In genomic region chr11:70140859-70141489, GRCh38 we compare ENCODE assay signal across 17 cellular contexts.
A peak's percentile ranks its signal among the peaks of the same experiment; 100 is the strongest.
DNase-seq lines count a peak whose midpoint lies in the region; ATAC-seq, FAIRE-seq and TF ChIP-seq lines count a peak whose summit lies in the region.
"Had no signal": no experiment of that assay in that cellular context is flagged by ENCODE, and none has a peak within 500 bp of the region (broad histone marks: within the 10 kb centered on the region; RNA-seq: fewer than 3 reads in every experiment).

No MANE protein-coding gene starts in this region.

- H3K36me3 Mint-ChIP-seq in astrocyte (ENCODE audit: low read depth, unreplicated experiment) (no peaks in the 10 kb centered on the region), mesothelial cell of epicardium (no peaks in the 10 kb centered on the region)
- H3K36me3 Mint-ChIP-seq in stimulated activated naive B cell treated with anti-CD40 and anti-IgM and Interleukin-4, amounts not matched to agents 10 μg/mL and 1 μg/mL and 100 μg/mL, for 72 hours: no peaks in the 10 kb centered on the region
- no peaks in the 10 kb centered on the region for H3K36me3 Mint-ChIP-seq in activated CD8-positive, alpha-beta T cell treated with anti-CD3 and anti-CD28 coated beads, Interleukin-2, amount 10 ng/mL, durations not matched to agents 7 days and 5 days (ENCODE audit: low read depth)

- H3K4me3 ChIP-seq in HEK293 (ENCODE audit: low read depth, low read length) (no peak overlapping the region), astrocyte (ENCODE audit: insufficient read depth, low read depth, low read length) (peak overlapping the region; percentile 36), testis (peak overlapping the region in 1 of 2 donors; percentile 2)
- H3K4me3 ChIP-seq: adrenal gland, ovary, thyroid gland had no signal

- peak overlapping the region; percentile 67 for H2AFZ ChIP-seq in astrocyte (ENCODE audit: low read depth, low read length)

- H3K4me3 Mint-ChIP-seq in astrocyte (ENCODE audit: unreplicated experiment) (no peak overlapping the region), mesothelial cell of epicardium (peak overlapping the region; percentile 52)
- H3K4me3 Mint-ChIP-seq in stimulated activated naive B cell treated with anti-CD40 and anti-IgM and Interleukin-4, amounts not matched to agents 10 μg/mL and 1 μg/mL and 100 μg/mL, for 72 hours: no peak overlapping the region
- H3K4me3 Mint-ChIP-seq in activated CD8-positive, alpha-beta T cell treated with anti-CD3 and anti-CD28 coated beads, Interleukin-2, amount 10 ng/mL, durations not matched to agents 7 days and 5 days: no peak overlapping the region

- H3K9me3 Mint-ChIP-seq in astrocyte (ENCODE audit: unreplicated experiment): no peaks in the 10 kb centered on the region
- no peaks in the 10 kb centered on the region for H3K9me3 Mint-ChIP-seq in mesothelial cell of epicardium
- no peaks in the 10 kb centered on the region for H3K9me3 Mint-ChIP-seq in stimulated activated naive B cell treated with anti-CD40 and anti-IgM and Interleukin-4, amounts not matched to agents 10 μg/mL and 1 μg/mL and 100 μg/mL, for 72 hours
- no peaks in the 10 kb centered on the region for H3K9me3 Mint-ChIP-seq in activated CD8-positive, alpha-beta T cell treated with anti-CD3 and anti-CD28 coated beads, Interleukin-2, amount 10 ng/mL, durations not matched to agents 7 days and 5 days (ENCODE audit: insufficient read depth)

- H3K79me2 ChIP-seq in astrocyte (ENCODE audit: insufficient read depth, low read length): no peaks in the 10 kb centered on the region

- peak overlapping the region; percentile 80 for H3K4me2 ChIP-seq in astrocyte (ENCODE audit: low read length)

- TF ChIP-seq POLR2A in testis (IDR thresholded peaks at IDR 0.05): no peak

- peaks cover 9% of the 10 kb centered on the region for H3K27me3 ChIP-seq in astrocyte (ENCODE audit: insufficient read depth, low read length)
- H3K27me3 ChIP-seq in testis: no peaks in the 10 kb centered on the region
- H3K27me3 ChIP-seq: ovary, thyroid gland had no signal

- H3K4me1 ChIP-seq in HEK293 (ENCODE audit: control insufficient read depth, insufficient read depth, low read length) (no peaks in the 10 kb centered on the region), astrocyte (ENCODE audit: insufficient read depth, low read length) (peaks cover 16% of the 10 kb centered on the region), testis (peaks cover under 1% of the 10 kb centered on the region)
- H3K4me1 ChIP-seq: adrenal gland, thyroid gland had no signal

- CTCF ChIA-PET in HEK293 (lab: Yijun Ruan, JAX): interaction anchor here (0.5 to 1.1 kb wide), 3 partner anchors 32 to 191 kb away, joined by 3 to 4 read pairs (median 4); no protein-coding TSS in a partner anchor
- CTCF ChIA-PET in HEK293T (lab: Yijun Ruan, JAX): no interaction called here
- CTCF ChIA-PET in activated CD8-positive, alpha-beta T cell treated with anti-CD3 and anti-CD28 coated beads, Interleukin-2, amount 10 ng/mL, durations not matched to agents 7 days and 5 days (lab: Charles Lee): no interaction called here

- POLR2A ChIA-PET in HEK293 (lab: Yijun Ruan, JAX): no interaction called here
- POLR2A ChIA-PET in HEK293T (lab: Yijun Ruan, JAX): no interaction called here
- POLR2A ChIA-PET in activated CD8-positive, alpha-beta T cell treated with anti-CD3 and anti-CD28 coated beads, Interleukin-2, amount 10 ng/mL, durations not matched to agents 7 days and 5 days (lab: Charles Lee): no interaction called here

- H4K20me1 ChIP-seq in astrocyte (ENCODE audit: insufficient read depth, low read length): no peaks in the 10 kb centered on the region

- peak overlapping the region; percentile 59 for H3K9ac ChIP-seq in astrocyte (ENCODE audit: low read length)

- no peak for ATAC-seq in stimulated activated naive B cell treated with anti-CD40 and anti-IgM and Interleukin-4, amounts not matched to agents 10 μg/mL and 1 μg/mL and 100 μg/mL, for 72 hours (replicated peaks)
- no peak for ATAC-seq in activated CD8-positive, alpha-beta T cell treated with anti-CD3 and anti-CD28 coated beads, Interleukin-2, amount 10 ng/mL, durations not matched to agents 7 days and 5 days

- FAIRE-seq in astrocyte (lab: Jason Lieb, UNC): no peak
- FAIRE-seq: GM18507, H54, small intestine had no signal

- WGBS in testis, 2 donors: 46 to 47% methylated on average over 13 to 22 of the region's 22 CpGs

- peaks cover 10% of the 10 kb centered on the region for H3K4me1 Mint-ChIP-seq in astrocyte (ENCODE audit: low read depth, unreplicated experiment)
- peaks cover 17% of the 10 kb centered on the region for H3K4me1 Mint-ChIP-seq in mesothelial cell of epicardium
- H3K4me1 Mint-ChIP-seq in stimulated activated naive B cell treated with anti-CD40 and anti-IgM and Interleukin-4, amounts not matched to agents 10 μg/mL and 1 μg/mL and 100 μg/mL, for 72 hours: peaks cover 0 to 6% of the 10 kb centered on the region in 2 donors
- no peaks in the 10 kb centered on the region for H3K4me1 Mint-ChIP-seq in activated CD8-positive, alpha-beta T cell treated with anti-CD3 and anti-CD28 coated beads, Interleukin-2, amount 10 ng/mL, durations not matched to agents 7 days and 5 days (ENCODE audit: low read depth)

- H3K36me3 ChIP-seq in HEK293 (ENCODE audit: control insufficient read depth in 2 of 2, insufficient read depth in 1 of 2, low read length in 2 of 2): no peaks in the 10 kb centered on the region
- no peaks in the 10 kb centered on the region for H3K36me3 ChIP-seq in astrocyte (ENCODE audit: insufficient read depth, low read length)
- H3K36me3 ChIP-seq in testis (ENCODE audit: low read depth, missing control alignments): no peaks in the 10 kb centered on the region
- H3K36me3 ChIP-seq: adrenal gland, ovary, thyroid gland had no signal

- intact Hi-C loops in testis (cut with DNase I; ENCODE audit: low total_unique reads): no loop called here

- DNase-seq in astrocyte (ENCODE audit: low read depth) (no peak), mesothelial cell of epicardium (ENCODE audit: low spot score in 2 of 2, unreplicated experiment in 2 of 2) (no peak), HEK293T (ENCODE audit: extremely low spot score) (no peak), testis (no peak)
- DNase-seq in stimulated activated naive B cell treated with anti-CD40 and anti-IgM and Interleukin-4, amounts not matched to agents 10 μg/mL and 1 μg/mL and 100 μg/mL, for 72 hours: no peak
- no peak for DNase-seq in activated CD8-positive, alpha-beta T cell treated with anti-CD3 and anti-CD28 coated beads, Interleukin-2, amount 10 ng/mL, durations not matched to agents 7 days and 5 days
- DNase-seq: activated CD4-positive, CD25-positive, alpha-beta regulatory T cell treated with anti-CD3 and anti-CD28 coated beads, Interleukin-2, amount 50 U/mL, for 72 hours; activated effector memory CD4-positive, alpha-beta T cell treated with Interleukin-2 at 50 U/mL for 16 hours; adrenal gland; effector CD4-positive, alpha-beta T cell; hippocampal formation; small intestine; thyroid gland had no signal

- H3K27ac ChIP-seq in HEK293 (ENCODE audit: extremely low read depth, low read depth, low read length): no peak overlapping the region
- H3K27ac ChIP-seq in astrocyte (ENCODE audit: low read depth, low read length): no peak overlapping the region
- H3K27ac ChIP-seq in testis: no peak overlapping the region
- H3K27ac ChIP-seq: adrenal gland, ovary, thyroid gland had no signal

- H3K27me3 Mint-ChIP-seq in astrocyte (ENCODE audit: low read depth, unreplicated experiment) (peaks cover 21% of the 10 kb centered on the region), mesothelial cell of epicardium (ENCODE audit: low read depth) (peaks cover 37% of the 10 kb centered on the region)
- H3K27me3 Mint-ChIP-seq in stimulated activated naive B cell treated with anti-CD40 and anti-IgM and Interleukin-4, amounts not matched to agents 10 μg/mL and 1 μg/mL and 100 μg/mL, for 72 hours: peaks cover 43 to 70% of the 10 kb centered on the region in 2 donors
- peaks cover 28% of the 10 kb centered on the region for H3K27me3 Mint-ChIP-seq in activated CD8-positive, alpha-beta T cell treated with anti-CD3 and anti-CD28 coated beads, Interleukin-2, amount 10 ng/mL, durations not matched to agents 7 days and 5 days (ENCODE audit: low read depth)

- no peak overlapping the region for H3K27ac Mint-ChIP-seq in astrocyte (ENCODE audit: unreplicated experiment)
- no peak overlapping the region for H3K27ac Mint-ChIP-seq in mesothelial cell of epicardium
- H3K27ac Mint-ChIP-seq in stimulated activated naive B cell treated with anti-CD40 and anti-IgM and Interleukin-4, amounts not matched to agents 10 μg/mL and 1 μg/mL and 100 μg/mL, for 72 hours: peak overlapping the region; percentile 51
- no peak overlapping the region for H3K27ac Mint-ChIP-seq in activated CD8-positive, alpha-beta T cell treated with anti-CD3 and anti-CD28 coated beads, Interleukin-2, amount 10 ng/mL, durations not matched to agents 7 days and 5 days

- TF ChIP-seq CTCF in HEK293 (tag by site-specific recombination; IDR thresholded peaks at IDR 0.05): no peak
- TF ChIP-seq CTCF in astrocyte (IDR thresholded peaks at IDR 0.05; ENCODE audit: insufficient read depth, low read depth, low read length): no peak
- no peak for TF ChIP-seq CTCF in mesothelial cell of epicardium (IDR thresholded peaks at IDR 0.05; ENCODE audit: unreplicated experiment)
- no peak for TF ChIP-seq CTCF in testis (IDR thresholded peaks at IDR 0.05)

- H3K9me3 ChIP-seq in HEK293 (ENCODE audit: control insufficient read depth, insufficient read depth, low read depth, low read length): no peaks in the 10 kb centered on the region
- no peaks in the 10 kb centered on the region for H3K9me3 ChIP-seq in astrocyte (ENCODE audit: insufficient read depth, low read depth, low read length)
- no peaks in the 10 kb centered on the region for H3K9me3 ChIP-seq in testis
- H3K9me3 ChIP-seq: adrenal gland, ovary, thyroid gland had no signal

TF ChIP-seq in HEK293, 187 proteins besides CTCF, POLR2A, EP300 and RAD21:
- no peak for TF ChIP-seq ZNF239 (tag by site-specific recombination; IDR thresholded peaks at IDR 0.05)
- TF ChIP-seq ZNF768 (tag by site-specific recombination; IDR thresholded peaks at IDR 0.05): 0 out of 2 replicates have a peak, but pooled peaks have one; percentile 37

TF ChIP-seq in HEK293T, 16 proteins besides CTCF, POLR2A, EP300 and RAD21 (continues in another document):
- TF ChIP-seq HDGF (IDR thresholded peaks at IDR 0.05; ENCODE audit: borderline replicate concordance) (no peak), SUZ12 (IDR thresholded peaks at IDR 0.05) (no peak), ZNF384 (IDR thresholded peaks at IDR 0.05) (no peak), FOXA1 (IDR thresholded peaks at IDR 0.05) (no peak), ELF4 (IDR thresholded peaks at IDR 0.05) (no peak), ARNT (IDR thresholded peaks at IDR 0.05) (no peak)
- TF ChIP-seq, protein P1, sequence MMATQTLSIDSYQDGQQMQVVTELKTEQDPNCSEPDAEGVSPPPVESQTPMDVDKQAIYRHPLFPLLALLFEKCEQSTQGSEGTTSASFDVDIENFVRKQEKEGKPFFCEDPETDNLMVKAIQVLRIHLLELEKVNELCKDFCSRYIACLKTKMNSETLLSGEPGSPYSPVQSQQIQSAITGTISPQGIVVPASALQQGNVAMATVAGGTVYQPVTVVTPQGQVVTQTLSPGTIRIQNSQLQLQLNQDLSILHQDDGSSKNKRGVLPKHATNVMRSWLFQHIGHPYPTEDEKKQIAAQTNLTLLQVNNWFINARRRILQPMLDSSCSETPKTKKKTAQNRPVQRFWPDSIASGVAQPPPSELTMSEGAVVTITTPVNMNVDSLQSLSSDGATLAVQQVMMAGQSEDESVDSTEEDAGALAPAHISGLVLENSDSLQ (IDR thresholded peaks at IDR 0.05): no peak
